22 cellular contexts compared by ENCODE assay signal in genomic region chr11:16216831-16217230, GRCh38.
DNase-seq lines count a peak whose midpoint lies in the region; ATAC-seq lines count a peak whose summit lies in the region.
"Had no signal": no experiment of that assay in that cellular context is flagged by ENCODE, and none has a peak within 500 bp of the region (broad histone marks: within the 10 kb centered on the region; RNA-seq: fewer than 3 reads in every experiment).

No MANE protein-coding gene starts in this region.

- peak overlapping the region; percentile 1; the same call in 1 of the 2 replicates for H3K27ac ChIP-seq in SK-N-MC
- H3K27ac ChIP-seq: BLaER1 had no signal

- DNase-seq in RPMI7951 (ENCODE audit: low read depth) (peak; percentile 11), SK-N-MC (ENCODE audit: low read depth, low spot score) (no peak), foreskin melanocyte (peak; percentile 78), NCI-H226 (no peak), DMS153 treated with DMSO at 0.1 percent for 48 hours (lab: John Stamatoyannopoulos, UW; ENCODE audit: unreplicated experiment) (no peak)
- DNase-seq: 8988T; ACHN; BE2C; C1 segment of cervical spinal cord; CD4-positive, alpha-beta memory T cell; CD4-positive, CD25-positive, alpha-beta regulatory T cell; CD8-positive, alpha-beta memory T cell; COR-L47; DMS 273 treated with DMSO at 0.1 percent for 48 hours; DMS53; DMS79; DND-41; EL; GDM1 had no signal

- H3K9me3 ChIP-seq in SK-N-MC (ENCODE audit: low read depth, low read length), result no peaks in the 10 kb centered on the region
- H3K9me3 ChIP-seq: BE2C, BLaER1 had no signal

- no peak overlapping the region for H3K9ac ChIP-seq in SK-N-MC (ENCODE audit: insufficient read length)
- H3K9ac ChIP-seq: BLaER1 had no signal

- peaks cover 12% of the 10 kb centered on the region; the same call in 1 of the 2 replicates for H3K36me3 ChIP-seq in SK-N-MC (ENCODE audit: insufficient read depth, low read length)
- H3K36me3 ChIP-seq: BE2C, BLaER1 had no signal

- ATAC-seq in HG03457 (IDR thresholded peaks at IDR 0.05; ENCODE audit: unreplicated experiment), result no peak
- ATAC-seq: GM12878 had no signal

- H3K4me3 ChIP-seq in SK-N-MC, result no peak overlapping the region
- H3K4me3 ChIP-seq: BLaER1, GM12878 had no signal

Comparison
In these comparisons a context has a peak if more than half of its experiments do, and no peak if none do; other contexts are left out.
1. DNase-seq: peak in RPMI7951 (single experiment) and foreskin melanocyte (single experiment); none in SK-N-MC (single experiment), NCI-H226 (single experiment) and DMS153 treated with DMSO at 0.1 percent for 48 hours (single experiment).